In the genomic region with DNA sequence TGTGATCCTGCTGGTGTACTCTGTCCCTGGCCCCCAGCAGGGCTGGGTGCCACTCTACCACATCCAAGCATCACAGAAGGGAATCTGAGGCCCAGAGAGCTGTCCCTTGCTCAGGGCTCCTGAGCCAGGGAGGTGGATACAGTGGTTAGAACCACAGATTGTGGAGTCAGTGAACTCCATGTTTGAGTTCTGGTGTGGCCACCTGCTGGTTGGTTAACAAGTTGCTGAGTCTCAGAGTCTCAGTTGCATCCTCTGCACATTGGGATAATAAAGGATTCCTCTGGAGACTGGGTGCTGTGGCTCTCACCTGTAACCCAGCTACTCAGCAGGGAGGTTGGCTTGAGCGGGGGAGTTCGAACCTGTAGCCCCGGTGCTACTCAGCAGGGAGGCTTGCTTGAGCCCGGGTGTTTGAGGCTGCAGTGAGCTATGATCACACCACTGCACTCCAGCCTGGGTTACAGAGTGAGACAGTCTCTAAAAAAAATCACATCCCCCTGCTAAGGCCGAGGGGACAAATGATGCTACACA, we compare ENCODE assay signal across 9 cellular contexts. TPM values are rescaled to one million over a fixed set of nuclear protein-coding genes. Genes with fewer than 3 reads are reported as not detected.
A peak's percentile ranks its signal among the peaks of the same experiment; 100 is the strongest.
DNase-seq lines count a peak whose midpoint lies in the region; ATAC-seq and TF ChIP-seq lines count a peak whose summit lies in the region.
"Had no signal": no experiment of that assay in that cellular context is flagged by ENCODE, and none has a peak within 500 bp of the region (broad histone marks: within the 10 kb centered on the region; RNA-seq: fewer than 3 reads in every experiment).

No MANE protein-coding gene starts in this region.

- no peaks in the 10 kb centered on the region; the same call in 1 of the 2 replicates for H3K27me3 Mint-ChIP-seq in WTC11 (ENCODE audit: low read depth)
- peaks cover 5 to 46% (median 25%) of the 10 kb centered on the region in 5 donors for H3K27me3 Mint-ChIP-seq in naive thymus-derived CD4-positive, alpha-beta T cell

- no peaks in the 10 kb centered on the region for H3K9me3 ChIP-seq in HEK293 (ENCODE audit: control insufficient read depth, insufficient read depth, low read depth, low read length)
- no peaks in the 10 kb centered on the region for H3K9me3 ChIP-seq in naive thymus-derived CD4-positive, alpha-beta T cell (ENCODE audit: control insufficient read depth in 2 of 3, low read length in 3 of 3)

- POLR2A ChIA-PET in HEK293 (lab: Yijun Ruan, JAX): no interaction called here
- POLR2A ChIA-PET in WTC11 (lab: Charles Lee): no interaction called here
- POLR2A ChIA-PET in naive thymus-derived CD4-positive, alpha-beta T cell (lab: Charles Lee): no interaction called here

- H3K4me3 ChIP-seq in HEK293 (ENCODE audit: low read depth, low read length) (no peak overlapping the region), kidney epithelial cell (ENCODE audit: low read depth, low read length) (no peak overlapping the region)
- H3K4me3 ChIP-seq in naive thymus-derived CD4-positive, alpha-beta T cell (ENCODE audit: low read length): no peak overlapping the region

- H3K27ac Mint-ChIP-seq in WTC11: no peak overlapping the region
- no peak overlapping the region for H3K27ac Mint-ChIP-seq in naive thymus-derived CD4-positive, alpha-beta T cell

- peaks cover 4% of the 10 kb centered on the region for H3K4me1 Mint-ChIP-seq in WTC11
- H3K4me1 Mint-ChIP-seq in naive thymus-derived CD4-positive, alpha-beta T cell: no peaks in the 10 kb centered on the region

- in situ Hi-C loops in G401 (cut with HindIII; ENCODE audit: low sequenced_read_pairs): no loop called here

- no peaks in the 10 kb centered on the region for H3K4me1 ChIP-seq in HEK293 (ENCODE audit: control insufficient read depth, insufficient read depth, low read length)
- H3K4me1 ChIP-seq in naive thymus-derived CD4-positive, alpha-beta T cell (ENCODE audit: control insufficient read depth in 2 of 2, insufficient read depth in 2 of 2, low read length in 2 of 2): no peaks in the 10 kb centered on the region

- H3K27ac ChIP-seq in HEK293 (ENCODE audit: extremely low read depth, low read depth, low read length): no peak overlapping the region
- no peak overlapping the region for H3K27ac ChIP-seq in naive thymus-derived CD4-positive, alpha-beta T cell (ENCODE audit: low read depth, low read length)

- intact Hi-C loops in naive thymus-derived CD4-positive, alpha-beta T cell (cut with micrococcal nuclease): no loop called here

- no peaks in the 10 kb centered on the region for H3K9me3 Mint-ChIP-seq in WTC11
- H3K9me3 Mint-ChIP-seq in naive thymus-derived CD4-positive, alpha-beta T cell: peaks cover 0 to 2% (median 0%) of the 10 kb centered on the region in 11 donors

- TF ChIP-seq CTCF in HEK293 (tag by site-specific recombination; IDR thresholded peaks at IDR 0.05) (no peak; the same call in 1 of the 2 replicates), WTC11 (IDR thresholded peaks at IDR 0.05) (no peak), kidney epithelial cell (IDR thresholded peaks at IDR 0.05; ENCODE audit: insufficient read depth, low read length, poor library complexity, severe bottlenecking) (peak; percentile 16)

- no peaks in the 10 kb centered on the region for H3K36me3 ChIP-seq in HEK293 (ENCODE audit: control insufficient read depth in 2 of 2, insufficient read depth in 1 of 2, low read length in 2 of 2)
- H3K36me3 ChIP-seq in kidney epithelial cell (ENCODE audit: control insufficient read depth, insufficient read depth, low read length): no peaks in the 10 kb centered on the region
- no peaks in the 10 kb centered on the region for H3K36me3 ChIP-seq in naive thymus-derived CD4-positive, alpha-beta T cell (ENCODE audit: control insufficient read depth in 2 of 3, insufficient read depth in 3 of 3, low read length in 3 of 3)

- ATAC-seq in WTC11: peak; percentile 74
- ATAC-seq in naive thymus-derived CD4-positive, alpha-beta T cell: no peak

- no peak overlapping the region for H3K4me3 Mint-ChIP-seq in WTC11
- H3K4me3 Mint-ChIP-seq in naive thymus-derived CD4-positive, alpha-beta T cell: no peak overlapping the region

- DNase-seq in COLO668 (lab: John Stamatoyannopoulos, UW; ENCODE audit: unreplicated experiment) (peak; percentile 29), WTC11 (ENCODE audit: low spot score) (peak; percentile 25), kidney epithelial cell (ENCODE audit: low read depth) (no peak), medulla oblongata (ENCODE audit: extremely low spot score) (no peak), G401 (ENCODE audit: low spot score) (no peak), T-helper 9 cell (no peak)
- DNase-seq in naive thymus-derived CD4-positive, alpha-beta T cell: no peak
- DNase-seq: erythroblast had no signal

- CTCF ChIA-PET in HEK293 (lab: Yijun Ruan, JAX): interaction anchor here (1.4 to 2.1 kb wide), 2 partner anchors 10 to 15 kb away, joined by 5 to 12 read pairs; no protein-coding TSS in a partner anchor
- CTCF ChIA-PET in WTC11 (lab: Charles Lee): interaction anchor here (1.2 to 5.7 kb wide), 6 partner anchors 10 to 161 kb away, joined by 3 to 34 read pairs (median 6); no protein-coding TSS in a partner anchor
- CTCF ChIA-PET in naive thymus-derived CD4-positive, alpha-beta T cell (lab: Charles Lee): interaction anchor here (0.5 kb wide), 1 partner anchor 893 kb away, joined by 3 read pairs; no protein-coding TSS in a partner anchor

- H3K36me3 Mint-ChIP-seq in WTC11: no peaks in the 10 kb centered on the region
- H3K36me3 Mint-ChIP-seq in naive thymus-derived CD4-positive, alpha-beta T cell: no peaks in the 10 kb centered on the region

- H3K27me3 ChIP-seq in kidney epithelial cell (ENCODE audit: control insufficient read depth, insufficient read depth, low read length): peaks cover 66% of the 10 kb centered on the region
- H3K27me3 ChIP-seq in naive thymus-derived CD4-positive, alpha-beta T cell (ENCODE audit: control insufficient read depth in 2 of 2, insufficient read depth in 2 of 2, low read length in 2 of 2): no peaks in the 10 kb centered on the region

TF ChIP-seq in HEK293, 187 proteins besides CTCF, POLR2A, EP300 and RAD21:
- TF ChIP-seq MYNN (tag by site-specific recombination; IDR thresholded peaks at IDR 0.05; ENCODE audit: borderline replicate concordance) (no peak), ZNF221 (tag by site-specific recombination; IDR thresholded peaks at IDR 0.05; ENCODE audit: borderline replicate concordance) (no peak), ZNF341 (tag by site-specific recombination; IDR thresholded peaks at IDR 0.05; ENCODE audit: low read depth) (peak; percentile 44; the same call in 1 of the 2 replicates), IKZF3 (tag by site-specific recombination; IDR thresholded peaks at IDR 0.05) (no peak), ZBTB21 (tag by site-specific recombination; IDR thresholded peaks at IDR 0.05) (no peak), ZNF132 (tag by site-specific recombination; IDR thresholded peaks at IDR 0.05; ENCODE audit: borderline replicate concordance) (no peak), ZIC2 (tag by site-specific recombination; IDR thresholded peaks at IDR 0.05) (peak; percentile 61), SCRT2 (tag by site-specific recombination; IDR thresholded peaks at IDR 0.05) (peak; percentile 38; the same call in 1 of the 2 replicates), ZNF792 (tag by site-specific recombination; IDR thresholded peaks at IDR 0.05) (no peak)

TF ChIP-seq in WTC11, 78 proteins besides CTCF, POLR2A, EP300 and RAD21:
- peak; percentile 75 for TF ChIP-seq ZNF423 (CRISPR knock-in tag; IDR thresholded peaks at IDR 0.05)
- TF ChIP-seq GRHL2 (CRISPR knock-in tag; IDR thresholded peaks at IDR 0.05; ENCODE audit: insufficient replicate concordance, severe bottlenecking): no peak

RNA-seq across cellular contexts. Expression of gene MVK, which starts 39.4 kb away (rescaled TPM):
- total RNA-seq in WTC11 (2021) (13.2 to 15.3 TPM (median 13.9 TPM) in 3 replicates), kidney epithelial cell (25.4 and 30.8 TPM in 2 replicates)
- 10 to 100 TPM; 10.0 to 14.8 (median 11.7) TPM for total RNA-seq in naive thymus-derived CD4-positive, alpha-beta T cell
- polyA plus RNA-seq in naive thymus-derived CD4-positive, alpha-beta T cell: 1 to 10 TPM; 1.7 to 3.4 TPM
- 34.5 and 37.4 TPM in 2 replicates for total RNA-seq in G401 (2014; rRNA removed; shearing (Covaris generic))

RNA-seq across cellular contexts. Expression of gene MMAB, which starts 39.7 kb away (rescaled TPM):
- total RNA-seq in WTC11 (2021) (22.0 to 28.7 TPM (median 27.4 TPM) in 3 replicates), kidney epithelial cell (39.8 and 48.1 TPM in 2 replicates)
- total RNA-seq in naive thymus-derived CD4-positive, alpha-beta T cell: 10 to 100 TPM; 13.5 to 24.7 (median 20.1) TPM
- 10 to 100 TPM; 26.6 to 43.3 TPM for polyA plus RNA-seq in naive thymus-derived CD4-positive, alpha-beta T cell
- 44.0 and 50.3 TPM in 2 replicates for total RNA-seq in G401 (2014; rRNA removed; shearing (Covaris generic))

Comparison
In these comparisons a context has a peak if more than half of its experiments do, and no peak if none do; other contexts are left out.
1. DNase-seq: peak in COLO668 (single experiment) and WTC11 (single experiment); none in kidney epithelial cell (single experiment), naive thymus-derived CD4-positive, alpha-beta T cell (0 of 9), medulla oblongata (single experiment), G401 (single experiment) and T-helper 9 cell (single experiment).